ENCODE assay signal across 2 cellular contexts in genomic region chr5:149641000-149641576, GRCh38.
TF ChIP-seq lines count a peak whose summit lies in the region.

No MANE protein-coding gene starts in this region.

TF ChIP-seq in H1, 55 proteins besides CTCF, POLR2A, EP300 and RAD21:
- TF ChIP-seq HDAC6 (IDR thresholded peaks at IDR 0.05; ENCODE audit: low read depth, low read length), result no peak
- TF ChIP-seq YY1 (IDR thresholded peaks at IDR 0.05; ENCODE audit: low read depth, low read length), result peak; percentile 74; the same call in 1 of the 2 replicates

TF ChIP-seq in liver, 16 proteins besides CTCF, POLR2A, EP300 and RAD21:
- TF ChIP-seq SP1 (IDR thresholded peaks at IDR 0.05), result peak; percentile 94
- peak; percentile 76 to 77 for TF ChIP-seq HNF4A (conservative IDR thresholded peaks at IDR 0.05)
- TF ChIP-seq NR2F2 (IDR thresholded peaks at IDR 0.05), result peak; percentile 97
- TF ChIP-seq REST (IDR thresholded peaks at IDR 0.05), result peak; percentile 56
- TF ChIP-seq JUND (IDR thresholded peaks at IDR 0.05), result peak in 1 of 2 donors; percentile 34
- TF ChIP-seq MAX (IDR thresholded peaks at IDR 0.05), result no peak
- TF ChIP-seq HNF4G (IDR thresholded peaks at IDR 0.05), result peak; percentile 54
- TF ChIP-seq TAF1 (conservative IDR thresholded peaks at IDR 0.05), result no peak
- peak; percentile 98 for TF ChIP-seq YY1 (IDR thresholded peaks at IDR 0.05)
- peak; percentile 95 to 98 for TF ChIP-seq RXRA (IDR thresholded peaks at IDR 0.05)
